In genomic region chr22:41528938-41529561, GRCh38 we compare ENCODE assay signal across 1 cellular context.
TF ChIP-seq lines count a peak whose summit lies in the region.

No MANE protein-coding gene starts in this region.

TF ChIP-seq in H1, 55 proteins besides CTCF, POLR2A, EP300 and RAD21:
- TF ChIP-seq ZNF274 (IDR thresholded peaks at IDR 0.05; ENCODE audit: borderline replicate concordance, extremely low read depth, low read length) (no peak), EGR1 (IDR thresholded peaks at IDR 0.05; ENCODE audit: borderline replicate concordance, low read depth, low read length) (no peak), JUND (IDR thresholded peaks at IDR 0.05; ENCODE audit: low read length) (no peak), SIRT6 (IDR thresholded peaks at IDR 0.05; ENCODE audit: low read length) (no peak), BRCA1 (IDR thresholded peaks at IDR 0.05; ENCODE audit: low read depth, low read length) (no peak), RBBP5 (IDR thresholded peaks at IDR 0.05; ENCODE audit: borderline replicate concordance, low read depth, low read length) (no peak)
